Comparison of ENCODE assay signal across 10 cellular contexts in genomic region chr6:56652231-56652630, GRCh38. TPM values are rescaled to one million over a fixed set of nuclear protein-coding genes. Genes with fewer than 3 reads are reported as not detected.
A peak's percentile ranks its signal among the peaks of the same experiment; 100 is the strongest.
DNase-seq lines count a peak whose midpoint lies in the region; ATAC-seq and TF ChIP-seq lines count a peak whose summit lies in the region.
"Had no signal": no experiment of that assay in that cellular context is flagged by ENCODE, and none has a peak within 500 bp of the region (broad histone marks: within the 10 kb centered on the region; RNA-seq: fewer than 3 reads in every experiment).

No MANE protein-coding gene starts in this region.

- H3K27ac Mint-ChIP-seq in GM23338: peak overlapping the region; percentile 38; the same call in 1 of the 2 replicates
- no peak overlapping the region for H3K27ac Mint-ChIP-seq in activated CD4-positive, alpha-beta T cell treated with anti-CD3 and anti-CD28 coated beads for 36 hours
- H3K27ac Mint-ChIP-seq: stimulated activated memory B cell treated with anti-CD40 and anti-IgM and Interleukin-4, amounts not matched to agents 10 μg/mL and 1 μg/mL and 100 μg/mL, for 72 hours had no signal

- no peak overlapping the region for H3K27ac ChIP-seq in GM23338 (ENCODE audit: low read depth)

- POLR2A ChIA-PET in activated CD4-positive, alpha-beta T cell treated with anti-CD3 and anti-CD28 coated beads for 36 hours (lab: Charles Lee): no interaction called here

- intact Hi-C loops in activated CD4-positive, alpha-beta T cell treated with anti-CD3 and anti-CD28 coated beads for 36 hours (cut with DNase I, micrococcal nuclease): no loop called here

- no peak for ATAC-seq in GM23338
- no peak for ATAC-seq in HG03280 (IDR thresholded peaks at IDR 0.05; ENCODE audit: unreplicated experiment)
- no peak for ATAC-seq in activated CD4-positive, alpha-beta T cell treated with anti-CD3 and anti-CD28 coated beads for 36 hours
- ATAC-seq: stimulated activated memory B cell treated with anti-CD40 and anti-IgM and Interleukin-4, amounts not matched to agents 10 μg/mL and 1 μg/mL and 100 μg/mL, for 72 hours had no signal

- H4K20me1 ChIP-seq in GM23338 (replicated peaks; ENCODE audit: insufficient read depth): 0 out of 2 replicates have a peak, but pooled peaks cover 8% of the 10 kb centered on the region

- no peaks in the 10 kb centered on the region for H3F3A ChIP-seq in GM23338 (replicated peaks; ENCODE audit: low read depth)

- H3K4me1 ChIP-seq in GM23338 (ENCODE audit: insufficient read depth) (peaks cover 24% of the 10 kb centered on the region), skeletal muscle satellite cell (ENCODE audit: control insufficient read depth, insufficient read depth, low read length) (peaks cover 39% of the 10 kb centered on the region)

- peaks cover 34% of the 10 kb centered on the region for H3K4me1 Mint-ChIP-seq in GM23338
- H3K4me1 Mint-ChIP-seq in activated CD4-positive, alpha-beta T cell treated with anti-CD3 and anti-CD28 coated beads for 36 hours: no peaks in the 10 kb centered on the region
- H3K4me1 Mint-ChIP-seq: stimulated activated memory B cell treated with anti-CD40 and anti-IgM and Interleukin-4, amounts not matched to agents 10 μg/mL and 1 μg/mL and 100 μg/mL, for 72 hours had no signal

- H3K79me2 ChIP-seq in GM23338 (replicated peaks; ENCODE audit: insufficient read depth): 0 out of 2 replicates have a peak, but pooled peaks cover 13% of the 10 kb centered on the region

- H3K4me3 Mint-ChIP-seq in GM23338: no peak overlapping the region
- no peak overlapping the region for H3K4me3 Mint-ChIP-seq in activated CD4-positive, alpha-beta T cell treated with anti-CD3 and anti-CD28 coated beads for 36 hours
- H3K4me3 Mint-ChIP-seq: stimulated activated memory B cell treated with anti-CD40 and anti-IgM and Interleukin-4, amounts not matched to agents 10 μg/mL and 1 μg/mL and 100 μg/mL, for 72 hours had no signal

- CTCF ChIA-PET in activated CD4-positive, alpha-beta T cell treated with anti-CD3 and anti-CD28 coated beads for 36 hours (lab: Charles Lee): interaction anchor here (0.7 kb wide), 1 partner anchor 17 kb away, joined by 3 read pairs; no protein-coding TSS in a partner anchor

- H2AFZ ChIP-seq in GM23338: no peak overlapping the region

- in situ Hi-C loops in SK-MEL-5 (cut with HindIII; ENCODE audit: low pct_unique_long_range_greater_than_20kb, low sequenced_read_pairs): no loop called here

- peak overlapping the region; percentile 45 for H3K9ac ChIP-seq in skeletal muscle satellite cell (ENCODE audit: low read depth, low read length)

- H3K36me3 ChIP-seq in GM23338 (ENCODE audit: insufficient read depth) (peaks cover 6% of the 10 kb centered on the region; the same call in 1 of the 2 replicates), skeletal muscle satellite cell (ENCODE audit: insufficient read depth, low read length) (peaks cover 40% of the 10 kb centered on the region)

- no peaks in the 10 kb centered on the region for H3K9me3 ChIP-seq in skeletal muscle satellite cell (replicated peaks; ENCODE audit: low read length)

- no peaks in the 10 kb centered on the region for H3K9me2 ChIP-seq in GM23338 (ENCODE audit: insufficient read depth)

- TF ChIP-seq CTCF in GM23338 (conservative IDR thresholded peaks at IDR 0.05; ENCODE audit: low read depth in 2 of 2): no peak
- TF ChIP-seq CTCF in epithelial cell of esophagus (IDR thresholded peaks at IDR 0.05; ENCODE audit: insufficient read depth, low read depth, low read length, missing control alignments): no peak

- H3K27me3 ChIP-seq in GM23338 (ENCODE audit: insufficient read depth) (no peaks in the 10 kb centered on the region), skeletal muscle satellite cell (ENCODE audit: control insufficient read depth, insufficient read depth, low read length) (no peaks in the 10 kb centered on the region)

- no peaks in the 10 kb centered on the region for H3K9me3 Mint-ChIP-seq in GM23338
- no peaks in the 10 kb centered on the region for H3K9me3 Mint-ChIP-seq in activated CD4-positive, alpha-beta T cell treated with anti-CD3 and anti-CD28 coated beads for 36 hours (ENCODE audit: low read depth)
- H3K9me3 Mint-ChIP-seq: stimulated activated memory B cell treated with anti-CD40 and anti-IgM and Interleukin-4, amounts not matched to agents 10 μg/mL and 1 μg/mL and 100 μg/mL, for 72 hours had no signal

- H3K4me3 ChIP-seq in GM23338 (no peak overlapping the region), epithelial cell of esophagus (ENCODE audit: low read length) (no peak overlapping the region), skeletal muscle satellite cell (ENCODE audit: low read length) (no peak overlapping the region)

- H3K27me3 Mint-ChIP-seq in GM23338 (ENCODE audit: insufficient read depth, low read depth, poor library complexity): no peaks in the 10 kb centered on the region
- H3K27me3 Mint-ChIP-seq in activated CD4-positive, alpha-beta T cell treated with anti-CD3 and anti-CD28 coated beads for 36 hours: no peaks in the 10 kb centered on the region

- peaks cover 11% of the 10 kb centered on the region; the same call in 2 of the 3 replicates for H3K36me3 Mint-ChIP-seq in GM23338 (ENCODE audit: low read depth)
- H3K36me3 Mint-ChIP-seq in activated CD4-positive, alpha-beta T cell treated with anti-CD3 and anti-CD28 coated beads for 36 hours (ENCODE audit: low read depth): no peaks in the 10 kb centered on the region
- H3K36me3 Mint-ChIP-seq: stimulated activated memory B cell treated with anti-CD40 and anti-IgM and Interleukin-4, amounts not matched to agents 10 μg/mL and 1 μg/mL and 100 μg/mL, for 72 hours had no signal

- no peak overlapping the region for H3K4me2 ChIP-seq in GM23338
- peak overlapping the region; percentile 59 for H3K4me2 ChIP-seq in skeletal muscle satellite cell (ENCODE audit: low read length)

- DNase-seq in GM23338 (ENCODE audit: low spot score) (no peak), SK-MEL-5 (ENCODE audit: low read depth, low spot score) (peak; percentile 14), epithelial cell of esophagus (ENCODE audit: low read depth) (peak; percentile 78), NCI-H345 treated with DMSO at 0.1 percent for 48 hours (lab: John Stamatoyannopoulos, UW; ENCODE audit: unreplicated experiment) (no peak), SHP77 (lab: John Stamatoyannopoulos, UW) (no peak)
- DNase-seq in activated CD4-positive, alpha-beta T cell treated with anti-CD3 and anti-CD28 coated beads for 36 hours: no peak
- DNase-seq: C1 segment of cervical spinal cord had no signal

TF ChIP-seq in GM23338, 12 proteins besides CTCF, POLR2A, EP300 and RAD21 (continues in another document):
- TF ChIP-seq NANOG (IDR thresholded peaks at IDR 0.05; ENCODE audit: borderline replicate concordance) (no peak), JUNB (IDR thresholded peaks at IDR 0.05; ENCODE audit: unreplicated experiment) (no peak), ZNF331 (CRISPR knock-in tag; IDR thresholded peaks at IDR 0.05; ENCODE audit: low read depth) (no peak)

RNA-seq across cellular contexts. Expression of gene DST, which starts 9.5 kb away (rescaled TPM):
- total RNA-seq in GM23338 (2014; rRNA removed; shearing (Covaris generic)): 159 and 188 TPM in 2 replicates
- polyA plus RNA-seq in GM23338 (2016; fragmentation: Nextera tagmentation; extraction: Ambion mirVana): 59.6 and 88.7 TPM in 2 replicates
- 86.4 and 92.3 TPM in 2 replicates for total RNA-seq in SK-MEL-5 (2014; rRNA removed; shearing (Covaris generic))
- polyA plus RNA-seq in SK-MEL-5 (2015; cell fraction: cytosol; rRNA removed): 50.0 and 61.5 TPM in 2 replicates
- 221 and 279 TPM in 2 replicates for polyA plus RNA-seq in SK-MEL-5 (2015; cell fraction: nucleus; rRNA removed)
- 261 and 368 TPM in 2 replicates for total RNA-seq in skeletal muscle satellite cell (2012; rRNA removed)
- total RNA-seq in activated CD4-positive, alpha-beta T cell treated with anti-CD3 and anti-CD28 coated beads for 36 hours: 1 to 10 TPM; 6.7 to 6.8 TPM

Comparison
In these comparisons a context has a peak if more than half of its experiments do, and no peak if none do; other contexts are left out.
1. DNase-seq: peak in SK-MEL-5 (single experiment) and epithelial cell of esophagus (single experiment); none in GM23338 (single experiment), NCI-H345 treated with DMSO at 0.1 percent for 48 hours (single experiment), SHP77 (0 of 2) and activated CD4-positive, alpha-beta T cell treated with anti-CD3 and anti-CD28 coated beads for 36 hours (single experiment).
2. RNA of gene DST, which starts 9.5 kb away (total RNA-seq): 159 to 188 TPM in GM23338 and 86.4 to 92.3 TPM in SK-MEL-5; 6.7 to 6.8 TPM in activated CD4-positive, alpha-beta T cell treated with anti-CD3 and anti-CD28 coated beads for 36 hours; every median in the first group is over 10 times any median in the second.